Comparison of ENCODE assay signal across 25 cellular contexts in genomic region chr2:179925713-179926112, GRCh38.
"Had no signal": no experiment of that assay in that cellular context is flagged by ENCODE, and none has a peak within 500 bp of the region (broad histone marks: within the 10 kb centered on the region; RNA-seq: fewer than 3 reads in every experiment).

No MANE protein-coding gene starts in this region.

- DNase-seq: dermis blood vessel endothelial cell; effector memory CD4-positive, alpha-beta T cell; foreskin melanocyte; glutamatergic neuron; heart right ventricle; hippocampal formation; left cardiac atrium; left lung; mesendoderm; midbrain; naive thymus-derived CD4-positive, alpha-beta T cell; sigmoid colon; stimulated activated CD4-positive, alpha-beta T cell treated with anti-CD3 and anti-CD28 coated beads, Interleukin-2, amount 100 ng/mL, for 24 hours; stimulated activated CD4-positive, alpha-beta T cell treated with anti-CD3 and anti-CD28 coated beads, Interleukin-4, amount 100 ng/mL, for 24 hours; stimulated activated naive CD4-positive, alpha-beta T cell treated with Interleukin-2 at 50 U/mL for 16 hours; stomach; thyroid gland; trophoblast cell had no signal

- H3K27ac ChIP-seq: esophagus muscularis mucosa, heart right ventricle, left lung, neural progenitor cell, parathyroid adenoma, right atrium auricular region, sigmoid colon, stomach, thyroid gland, vagina had no signal

- H3K9me3 ChIP-seq: thyroid gland, vagina had no signal

- FAIRE-seq: endothelial cell of umbilical vein had no signal

- ATAC-seq: heart right ventricle; left cardiac atrium; left lung; naive thymus-derived CD4-positive, alpha-beta T cell; stimulated activated effector memory CD8-positive, alpha-beta T cell treated with anti-CD3 and anti-CD28 coated beads, Interleukin-12 subunit alpha, Interleukin-12 subunit beta, amount 100 ng/mL, for 72 hours had no signal

- H3K4me1 ChIP-seq: esophagus muscularis mucosa, heart right ventricle, left lung, neural progenitor cell, parathyroid adenoma, right atrium auricular region, sigmoid colon, stomach, thyroid gland, vagina had no signal

- H3K36me3 ChIP-seq: esophagus muscularis mucosa, heart right ventricle, left lung, right atrium auricular region, sigmoid colon, stomach, thyroid gland had no signal

- H3K79me2 ChIP-seq: parathyroid adenoma had no signal

- H3K4me2 ChIP-seq: neural progenitor cell had no signal

- H2AFZ ChIP-seq: neural progenitor cell, parathyroid adenoma had no signal

- H3K4me3 ChIP-seq: esophagus muscularis mucosa, heart right ventricle, left lung, neural progenitor cell, right atrium auricular region, sigmoid colon, stomach, thyroid gland, vagina had no signal

- H3K9ac ChIP-seq: neural progenitor cell, parathyroid adenoma had no signal

- H3K27me3 ChIP-seq: esophagus muscularis mucosa, heart right ventricle, left lung, neural progenitor cell, right atrium auricular region, sigmoid colon, stomach, thyroid gland, vagina had no signal
